ENCODE assay signal across 10 cellular contexts in genomic region chr17:28572294-28573099, GRCh38. TPM values are rescaled to one million over a fixed set of nuclear protein-coding genes. Genes with fewer than 3 reads are reported as not detected.
A peak's percentile ranks its signal among the peaks of the same experiment; 100 is the strongest.
DNase-seq lines count a peak whose midpoint lies in the region; ATAC-seq and TF ChIP-seq lines count a peak whose summit lies in the region.
"Had no signal": no experiment of that assay in that cellular context is flagged by ENCODE, and none has a peak within 500 bp of the region (broad histone marks: within the 10 kb centered on the region; RNA-seq: fewer than 3 reads in every experiment).

No MANE protein-coding gene starts in this region.

- no peak for DNase-seq in CD8-positive, alpha-beta T cell
- DNase-seq in NCI-H69 (lab: John Stamatoyannopoulos, UW) (peak; percentile 21), NCI-H1417 (lab: John Stamatoyannopoulos, UW) (no peak), KG1 (lab: John Stamatoyannopoulos, UW) (no peak)
- DNase-seq: NCI-H524; stimulated activated CD4-positive, alpha-beta T cell treated with anti-CD3 and anti-CD28 coated beads, Interleukin-2, amount 100 ng/mL, for 48 hours had no signal

- H3K4me1 ChIP-seq in CD8-positive, alpha-beta T cell (ENCODE audit: insufficient read depth, low read length), result peaks cover 46% of the 10 kb centered on the region
- peaks cover 19 to 32% of the 10 kb centered on the region in 2 donors for H3K4me1 ChIP-seq in duodenal mucosa (ENCODE audit: control insufficient read depth in 1 of 2, insufficient read depth in 2 of 2, low read length in 2 of 2)
- peaks cover 10% of the 10 kb centered on the region for H3K4me1 ChIP-seq in neuron (ENCODE audit: insufficient read depth, low read length)

- peak overlapping the region; percentile 95 for H2AFZ ChIP-seq in neuron (ENCODE audit: low read depth, low read length)

- H3K27me3 ChIP-seq in CD8-positive, alpha-beta T cell (ENCODE audit: insufficient read depth, low read length), result no peaks in the 10 kb centered on the region
- no peaks in the 10 kb centered on the region for H3K27me3 ChIP-seq in duodenal mucosa (ENCODE audit: control insufficient read depth in 1 of 2, insufficient read depth in 2 of 2, low read length in 2 of 2)
- H3K27me3 ChIP-seq in neuron (ENCODE audit: insufficient read depth, low read length), result no peaks in the 10 kb centered on the region

- peak overlapping the region; percentile 97 for H3K4me3 Mint-ChIP-seq in CD8-positive, alpha-beta T cell

- H3K4me1 Mint-ChIP-seq in CD8-positive, alpha-beta T cell (ENCODE audit: low read depth), result peaks cover 70% of the 10 kb centered on the region

- peak overlapping the region; percentile 69 for H3K27ac ChIP-seq in CD8-positive, alpha-beta T cell (ENCODE audit: low read depth, low read length)
- H3K27ac ChIP-seq in duodenal mucosa (ENCODE audit: low read depth, low read length), result no peak overlapping the region

- peak overlapping the region; percentile 77 to 92 for H3K9ac ChIP-seq in duodenal mucosa (ENCODE audit: low read depth in 1 of 2, low read length in 2 of 2)

- no peak for ATAC-seq in CD8-positive, alpha-beta T cell
- ATAC-seq in HG03095 (IDR thresholded peaks at IDR 0.05; ENCODE audit: unreplicated experiment), result no peak
- ATAC-seq in GM21786 (IDR thresholded peaks at IDR 0.05; ENCODE audit: unreplicated experiment), result no peak

- H3K9me3 ChIP-seq in CD8-positive, alpha-beta T cell (ENCODE audit: low read length), result no peaks in the 10 kb centered on the region
- H3K9me3 ChIP-seq in duodenal mucosa (ENCODE audit: control insufficient read depth in 1 of 2, low read length in 2 of 2) (no peaks in the 10 kb centered on the region), neuron (ENCODE audit: low read length) (no peaks in the 10 kb centered on the region)

- CTCF ChIA-PET in CD8-positive, alpha-beta T cell (lab: Charles Lee), result interaction anchor here (1.0 to 3.6 kb wide), 5 partner anchors 19 to 40 kb away, joined by 3 to 19 read pairs (median 5); no protein-coding TSS in a partner anchor

- H3K36me3 Mint-ChIP-seq in CD8-positive, alpha-beta T cell, result peaks cover 19% of the 10 kb centered on the region

- H3K27me3 Mint-ChIP-seq in CD8-positive, alpha-beta T cell (ENCODE audit: low read depth), result no peaks in the 10 kb centered on the region

- H3K36me3 ChIP-seq in CD8-positive, alpha-beta T cell (ENCODE audit: insufficient read depth, low read length), result no peaks in the 10 kb centered on the region
- H3K36me3 ChIP-seq in duodenal mucosa (ENCODE audit: control insufficient read depth in 1 of 2, insufficient read depth in 2 of 2, low read length in 2 of 2), result peaks cover 0 to under 1% of the 10 kb centered on the region in 2 donors
- H3K36me3 ChIP-seq in neuron (ENCODE audit: insufficient read depth, low read length), result peaks cover 8% of the 10 kb centered on the region

- intact Hi-C loops in CD8-positive, alpha-beta T cell (cut with DNase I, micrococcal nuclease), result no loop called here

- POLR2A ChIA-PET in CD8-positive, alpha-beta T cell (lab: Charles Lee), result interaction anchor here (1.0 to 1.4 kb wide), 4 partner anchors 12 to 73 kb away, joined by 4 to 8 read pairs (median 4); partner anchors contain the start of genes BLTP2 and UNC119

- peak overlapping the region; percentile 98 for H3K4me3 ChIP-seq in CD8-positive, alpha-beta T cell (ENCODE audit: low read depth, low read length)
- H3K4me3 ChIP-seq in duodenal mucosa (ENCODE audit: low read depth in 1 of 2, low read length in 2 of 2) (peak overlapping the region; percentile 81 to 98), neuron (ENCODE audit: low read length) (peak overlapping the region; percentile 88)

- TF ChIP-seq CTCF in CD8-positive, alpha-beta T cell (IDR thresholded peaks at IDR 0.05), result no peak

- peak overlapping the region; percentile 96 for H3K27ac Mint-ChIP-seq in CD8-positive, alpha-beta T cell

- H3K9me3 Mint-ChIP-seq in CD8-positive, alpha-beta T cell, result no peaks in the 10 kb centered on the region

RNA-seq across cellular contexts. Expression of gene PIGS, which starts 1.2 kb away (rescaled TPM):
- total RNA-seq in CD8-positive, alpha-beta T cell, result 10 to 100 TPM; 46.2 to 60.0 TPM

RNA-seq across cellular contexts. Expression of gene ALDOC, which starts 4.2 kb away (rescaled TPM):
- total RNA-seq in CD8-positive, alpha-beta T cell, result 10 to 100 TPM; 16.3 to 16.5 TPM

RNA-seq across cellular contexts. Expression of gene UNC119, which starts 20.1 kb away (rescaled TPM):
- total RNA-seq in CD8-positive, alpha-beta T cell, result 10 to 100 TPM; 48.9 to 49.9 TPM

RNA-seq across cellular contexts. Expression of gene SPAG5, which starts 26.3 kb away (rescaled TPM):
- total RNA-seq in CD8-positive, alpha-beta T cell, result 10 to 100 TPM; 23.1 to 26.6 TPM

RNA-seq across cellular contexts. Expression of gene RSKR, which starts 41.5 kb away (rescaled TPM):
- 1 to 10 TPM; 9.3 to 9.7 TPM for total RNA-seq in CD8-positive, alpha-beta T cell
